In genomic region chrX:134163836-134164235, GRCh38 we compare ENCODE assay signal across 15 cellular contexts.
DNase-seq lines count a peak whose midpoint lies in the region; ATAC-seq and TF ChIP-seq lines count a peak whose summit lies in the region.
"Had no signal": no experiment of that assay in that cellular context is flagged by ENCODE, and none has a peak within 500 bp of the region (broad histone marks: within the 10 kb centered on the region; RNA-seq: fewer than 3 reads in every experiment).

No MANE protein-coding gene starts in this region.

- no peaks in the 10 kb centered on the region for H3K27me3 ChIP-seq in GM23338 (ENCODE audit: insufficient read depth)
- H3K27me3 ChIP-seq in endodermal cell (ENCODE audit: control insufficient read depth, insufficient read depth, low read length, poor library complexity, severe bottlenecking): no peaks in the 10 kb centered on the region
- H3K27me3 ChIP-seq in CD4-positive, alpha-beta memory T cell (ENCODE audit: insufficient read depth, low read length): no peaks in the 10 kb centered on the region

- peaks cover 1% of the 10 kb centered on the region for H3K36me3 ChIP-seq in GM23338 (ENCODE audit: insufficient read depth)
- no peaks in the 10 kb centered on the region for H3K36me3 ChIP-seq in endodermal cell (ENCODE audit: control insufficient read depth, insufficient read depth, low read length)
- H3K36me3 ChIP-seq in CD4-positive, alpha-beta memory T cell (ENCODE audit: insufficient read depth, low read length): no peaks in the 10 kb centered on the region

- DNase-seq in GM23338 (ENCODE audit: low spot score) (no peak), WTC11 (ENCODE audit: low spot score) (no peak), endodermal cell (no peak), SIG-M5 treated with dmso at 0.1 percent for 504 hours (lab: John Stamatoyannopoulos, UW; ENCODE audit: unreplicated experiment) (no peak), HFFc6 (no peak)
- no peak for DNase-seq in activated CD8-positive, alpha-beta T cell treated with anti-CD3 and anti-CD28 coated beads for 36 hours
- no peak for DNase-seq in CD4-positive, alpha-beta memory T cell
- DNase-seq: C1 segment of cervical spinal cord; CD8-positive, alpha-beta T cell; DMS 273 treated with DMSO at 0.1 percent for 48 hours; DMS53; DMS79 treated with DMSO at 0.1 percent for 48 hours; GF-D8; GM23248; HCEC 1CT had no signal

- POLR2A ChIA-PET in WTC11 (lab: Charles Lee): no interaction called here
- POLR2A ChIA-PET in activated CD8-positive, alpha-beta T cell treated with anti-CD3 and anti-CD28 coated beads for 36 hours (lab: Charles Lee): interaction anchor here (0.7 kb wide), 1 partner anchor 307 kb away, joined by 3 read pairs; no protein-coding TSS in a partner anchor
- POLR2A ChIA-PET in CD4-positive, alpha-beta memory T cell (lab: Charles Lee; ENCODE audit: partially characterized antibody): no interaction called here

- 91% methylated on average over 1 of the region's 1 CpG; no CpG with 5 or more reads in 1 of the 2 experiments for WGBS in endodermal cell (ENCODE audit: insufficient coverage in 1 of 2, insufficient read length in 1 of 2), 2 experiments

- ATAC-seq in GM23338 (peak; percentile 62), WTC11 (peak; percentile 67)
- no peak for ATAC-seq in activated CD8-positive, alpha-beta T cell treated with anti-CD3 and anti-CD28 coated beads for 36 hours
- ATAC-seq: CD8-positive, alpha-beta T cell had no signal

- intact Hi-C loops in activated CD8-positive, alpha-beta T cell treated with anti-CD3 and anti-CD28 coated beads for 36 hours (cut with micrococcal nuclease): no loop called here
- intact Hi-C loops in CD4-positive, alpha-beta memory T cell (cut with micrococcal nuclease): no loop called here

- H3K4me3 Mint-ChIP-seq in GM23338 (no peak overlapping the region), WTC11 (no peak overlapping the region), endodermal cell (no peak overlapping the region), HFFc6 (no peak overlapping the region)
- no peak overlapping the region for H3K4me3 Mint-ChIP-seq in activated CD8-positive, alpha-beta T cell treated with anti-CD3 and anti-CD28 coated beads for 36 hours
- no peak overlapping the region for H3K4me3 Mint-ChIP-seq in CD4-positive, alpha-beta memory T cell
- H3K4me3 Mint-ChIP-seq: CD8-positive, alpha-beta T cell had no signal

- H3K4me1 Mint-ChIP-seq in GM23338: peaks cover 13% of the 10 kb centered on the region
- H3K4me1 Mint-ChIP-seq in WTC11: peaks cover 9% of the 10 kb centered on the region
- H3K4me1 Mint-ChIP-seq in endodermal cell: no peaks in the 10 kb centered on the region
- peaks cover 18% of the 10 kb centered on the region for H3K4me1 Mint-ChIP-seq in activated CD8-positive, alpha-beta T cell treated with anti-CD3 and anti-CD28 coated beads for 36 hours (ENCODE audit: low read depth)
- peaks cover 0 to 5% (median 0%) of the 10 kb centered on the region in 4 donors for H3K4me1 Mint-ChIP-seq in CD4-positive, alpha-beta memory T cell
- no peaks in the 10 kb centered on the region for H3K4me1 Mint-ChIP-seq in HFFc6 (ENCODE audit: low read depth)

- H3K9me3 Mint-ChIP-seq in GM23338 (no peaks in the 10 kb centered on the region; the same call in 1 of the 3 replicates), WTC11 (no peaks in the 10 kb centered on the region), endodermal cell (peaks cover 27% of the 10 kb centered on the region), HFFc6 (peaks cover 4% of the 10 kb centered on the region; the same call in 1 of the 2 replicates)
- H3K9me3 Mint-ChIP-seq in activated CD8-positive, alpha-beta T cell treated with anti-CD3 and anti-CD28 coated beads for 36 hours: no peaks in the 10 kb centered on the region
- H3K9me3 Mint-ChIP-seq in CD4-positive, alpha-beta memory T cell: no peaks in the 10 kb centered on the region
- H3K9me3 Mint-ChIP-seq: CD8-positive, alpha-beta T cell had no signal

- H3K79me2 ChIP-seq in GM23338 (replicated peaks; ENCODE audit: insufficient read depth): no peaks in the 10 kb centered on the region

- no peaks in the 10 kb centered on the region for H4K20me1 ChIP-seq in GM23338 (replicated peaks; ENCODE audit: insufficient read depth)

- no peak overlapping the region for H3K9ac ChIP-seq in endodermal cell (ENCODE audit: extremely low read depth, low read length, poor library complexity, severe bottlenecking)
- H3K9ac ChIP-seq: GM23248 had no signal

- no peaks in the 10 kb centered on the region for H3F3A ChIP-seq in GM23338 (replicated peaks; ENCODE audit: low read depth)

- TF ChIP-seq CTCF in GM23338 (conservative IDR thresholded peaks at IDR 0.05; ENCODE audit: low read depth in 2 of 2) (peak; percentile 20 to 34; a peak in 2 of 4 replicates), WTC11 (IDR thresholded peaks at IDR 0.05) (no peak), endodermal cell (conservative IDR thresholded peaks at IDR 0.05) (peak; percentile 56), HFFc6 (IDR thresholded peaks at IDR 0.05) (no peak)
- no peak for TF ChIP-seq CTCF in activated CD8-positive, alpha-beta T cell treated with anti-CD3 and anti-CD28 coated beads for 36 hours (IDR thresholded peaks at IDR 0.05)

- CTCF ChIA-PET in WTC11 (lab: Charles Lee): interaction anchor here (1.0 to 1.5 kb wide), 2 partner anchors 90 to 131 kb away, joined by 3 to 5 read pairs; no protein-coding TSS in a partner anchor
- CTCF ChIA-PET in activated CD8-positive, alpha-beta T cell treated with anti-CD3 and anti-CD28 coated beads for 36 hours (lab: Charles Lee): no interaction called here
- CTCF ChIA-PET in CD4-positive, alpha-beta memory T cell (lab: Charles Lee; ENCODE audit: partially characterized antibody): no interaction called here

- no peak overlapping the region for H3K27ac Mint-ChIP-seq in GM23338
- H3K27ac Mint-ChIP-seq in WTC11: no peak overlapping the region
- no peak overlapping the region for H3K27ac Mint-ChIP-seq in endodermal cell
- H3K27ac Mint-ChIP-seq in activated CD8-positive, alpha-beta T cell treated with anti-CD3 and anti-CD28 coated beads for 36 hours: no peak overlapping the region
- H3K27ac Mint-ChIP-seq in CD4-positive, alpha-beta memory T cell: no peak overlapping the region
- H3K27ac Mint-ChIP-seq in HFFc6: no peak overlapping the region
- H3K27ac Mint-ChIP-seq: CD8-positive, alpha-beta T cell had no signal

- H3K9me3 ChIP-seq in endodermal cell (ENCODE audit: control insufficient read depth, low read length): no peaks in the 10 kb centered on the region
- no peaks in the 10 kb centered on the region for H3K9me3 ChIP-seq in CD4-positive, alpha-beta memory T cell (ENCODE audit: control insufficient read depth in 1 of 2, low read length in 2 of 2)

- H3K9me2 ChIP-seq in GM23338 (ENCODE audit: insufficient read depth): no peaks in the 10 kb centered on the region

- H3K4me3 ChIP-seq in GM23338: no peak overlapping the region
- H3K4me3 ChIP-seq in endodermal cell (ENCODE audit: low read length): no peak overlapping the region
- no peak overlapping the region for H3K4me3 ChIP-seq in CD4-positive, alpha-beta memory T cell (ENCODE audit: low read length in 2 of 2)
- H3K4me3 ChIP-seq: GM23248 had no signal

- H3K27ac ChIP-seq in GM23338 (ENCODE audit: low read depth) (no peak overlapping the region), endodermal cell (ENCODE audit: low read depth, low read length) (no peak overlapping the region)
- no peak overlapping the region for H3K27ac ChIP-seq in CD4-positive, alpha-beta memory T cell (ENCODE audit: low read depth, low read length)
- H3K27ac ChIP-seq: GM23248 had no signal

- H3K4me1 ChIP-seq in GM23338 (ENCODE audit: insufficient read depth) (no peaks in the 10 kb centered on the region), endodermal cell (ENCODE audit: control insufficient read depth, insufficient read depth, low read length) (no peaks in the 10 kb centered on the region)
- H3K4me1 ChIP-seq in CD4-positive, alpha-beta memory T cell (ENCODE audit: insufficient read depth, low read length): no peaks in the 10 kb centered on the region

- H3K36me3 Mint-ChIP-seq in GM23338 (ENCODE audit: low read depth) (peaks cover 12% of the 10 kb centered on the region; the same call in 2 of the 3 replicates), WTC11 (peaks cover 4% of the 10 kb centered on the region), endodermal cell (ENCODE audit: low read depth) (peaks cover 4% of the 10 kb centered on the region), HFFc6 (ENCODE audit: low read depth) (no peaks in the 10 kb centered on the region)
- peaks cover 5% of the 10 kb centered on the region for H3K36me3 Mint-ChIP-seq in activated CD8-positive, alpha-beta T cell treated with anti-CD3 and anti-CD28 coated beads for 36 hours (ENCODE audit: low read depth)
- H3K36me3 Mint-ChIP-seq in CD4-positive, alpha-beta memory T cell: no peaks in the 10 kb centered on the region
- H3K36me3 Mint-ChIP-seq: CD8-positive, alpha-beta T cell had no signal

- H3K27me3 Mint-ChIP-seq in GM23338 (ENCODE audit: insufficient read depth, low read depth, poor library complexity) (peaks cover 6% of the 10 kb centered on the region), WTC11 (ENCODE audit: low read depth) (no peaks in the 10 kb centered on the region; the same call in 1 of the 2 replicates), endodermal cell (ENCODE audit: insufficient read depth) (no peaks in the 10 kb centered on the region), HFFc6 (ENCODE audit: insufficient read depth) (no peaks in the 10 kb centered on the region; the same call in 1 of the 2 replicates)
- no peaks in the 10 kb centered on the region for H3K27me3 Mint-ChIP-seq in activated CD8-positive, alpha-beta T cell treated with anti-CD3 and anti-CD28 coated beads for 36 hours
- H3K27me3 Mint-ChIP-seq in CD4-positive, alpha-beta memory T cell: no peaks in the 10 kb centered on the region

- H3K4me2 ChIP-seq in GM23338: no peak overlapping the region

- no peak overlapping the region for H2AFZ ChIP-seq in GM23338
- H2AFZ ChIP-seq: GM23248 had no signal

TF ChIP-seq in GM23338, 12 proteins besides CTCF, POLR2A, EP300 and RAD21 (continues in another document):
- TF ChIP-seq ZNF331 (CRISPR knock-in tag; IDR thresholded peaks at IDR 0.05; ENCODE audit: low read depth) (no peak), POLR2AphosphoS5 (IDR thresholded peaks at IDR 0.05; ENCODE audit: low read depth) (no peak)

TF ChIP-seq in WTC11, 78 proteins besides CTCF, POLR2A, EP300 and RAD21 (continues in another document):
- TF ChIP-seq E2F4 (CRISPR knock-in tag; IDR thresholded peaks at IDR 0.05; ENCODE audit: borderline replicate concordance, low read depth) (no peak), ZNF671 (CRISPR knock-in tag; IDR thresholded peaks at IDR 0.05) (no peak), OVOL2 (CRISPR knock-in tag; IDR thresholded peaks at IDR 0.05; ENCODE audit: borderline replicate concordance) (no peak), SP1 (CRISPR knock-in tag; conservative IDR thresholded peaks at IDR 0.05) (no peak)

Comparison
In these comparisons a context has a peak if more than half of its experiments do, and no peak if none do; other contexts are left out.
1. CTCF ChIP-seq: peak in GM23338 (2 of 2) and endodermal cell (single experiment); none in WTC11 (single experiment), activated CD8-positive, alpha-beta T cell treated with anti-CD3 and anti-CD28 coated beads for 36 hours (single experiment) and HFFc6 (single experiment).